ENCODE assay signal across 11 cellular contexts in the genomic region with DNA sequence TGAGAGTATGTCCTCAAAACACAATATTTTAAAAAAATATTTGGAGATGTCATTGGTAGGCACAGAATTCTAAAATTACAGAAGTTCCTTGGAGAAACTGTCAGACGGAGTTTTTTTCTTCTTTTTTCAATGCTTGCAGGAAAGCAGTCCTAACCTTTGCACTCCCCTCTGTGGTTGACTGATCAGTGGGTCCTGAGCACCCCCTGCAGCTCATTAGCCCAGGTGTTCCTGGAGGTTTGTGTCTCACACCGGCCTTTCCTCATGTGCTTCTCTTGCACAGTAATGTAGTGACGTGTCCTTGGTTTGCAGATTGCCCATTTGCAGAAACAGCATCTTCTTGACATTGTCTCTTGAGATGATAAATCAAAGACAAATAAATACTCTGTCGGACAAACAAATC.
DNase-seq lines count a peak whose midpoint lies in the region; ATAC-seq and TF ChIP-seq lines count a peak whose summit lies in the region.
"Had no signal": no experiment of that assay in that cellular context is flagged by ENCODE, and none has a peak within 500 bp of the region (broad histone marks: within the 10 kb centered on the region; RNA-seq: fewer than 3 reads in every experiment).

No MANE protein-coding gene starts in this region.

- POLR2A ChIA-PET in activated B cell treated with CpG ODN at 0.5 μM for 24 hours (lab: Charles Lee): interaction anchor here (0.5 to 1.6 kb wide), 3 partner anchors 102 to 177 kb away, joined by 3 to 6 read pairs (median 4); no protein-coding TSS in a partner anchor

- no peaks in the 10 kb centered on the region for H3K9me3 Mint-ChIP-seq in activated B cell treated with CpG ODN at 0.5 μM for 24 hours
- H3K9me3 Mint-ChIP-seq in stimulated activated effector memory CD8-positive, alpha-beta T cell treated with anti-CD3 and anti-CD28 coated beads, Interleukin-12 subunit alpha, Interleukin-12 subunit beta, amount 100 ng/mL, for 72 hours: no peaks in the 10 kb centered on the region

- ATAC-seq in activated B cell treated with CpG ODN at 0.5 μM for 24 hours (ENCODE audit: low read depth): peak; percentile 82
- peak; percentile 93 for ATAC-seq in stimulated activated effector memory CD8-positive, alpha-beta T cell treated with anti-CD3 and anti-CD28 coated beads, Interleukin-12 subunit alpha, Interleukin-12 subunit beta, amount 100 ng/mL, for 72 hours

- no peak overlapping the region for H3K27ac Mint-ChIP-seq in activated B cell treated with CpG ODN at 0.5 μM for 24 hours
- H3K27ac Mint-ChIP-seq in stimulated activated effector memory CD8-positive, alpha-beta T cell treated with anti-CD3 and anti-CD28 coated beads, Interleukin-12 subunit alpha, Interleukin-12 subunit beta, amount 100 ng/mL, for 72 hours: no peak overlapping the region
- H3K27ac Mint-ChIP-seq: brain had no signal

- TF ChIP-seq CTCF in activated B cell treated with CpG ODN at 0.5 μM for 24 hours (IDR thresholded peaks at IDR 0.05) (no peak), foreskin fibroblast (IDR thresholded peaks at IDR 0.05; ENCODE audit: low read depth, low read length) (no peak)

- no peak overlapping the region for H3K4me3 Mint-ChIP-seq in activated B cell treated with CpG ODN at 0.5 μM for 24 hours
- no peak overlapping the region for H3K4me3 Mint-ChIP-seq in stimulated activated effector memory CD8-positive, alpha-beta T cell treated with anti-CD3 and anti-CD28 coated beads, Interleukin-12 subunit alpha, Interleukin-12 subunit beta, amount 100 ng/mL, for 72 hours
- H3K4me3 Mint-ChIP-seq: brain, neural crest cell had no signal

- no peaks in the 10 kb centered on the region for H3K36me3 Mint-ChIP-seq in activated B cell treated with CpG ODN at 0.5 μM for 24 hours (ENCODE audit: low read depth)
- H3K36me3 Mint-ChIP-seq in stimulated activated effector memory CD8-positive, alpha-beta T cell treated with anti-CD3 and anti-CD28 coated beads, Interleukin-12 subunit alpha, Interleukin-12 subunit beta, amount 100 ng/mL, for 72 hours: no peaks in the 10 kb centered on the region
- H3K36me3 Mint-ChIP-seq: brain had no signal

- no peaks in the 10 kb centered on the region for H3K27me3 Mint-ChIP-seq in activated B cell treated with CpG ODN at 0.5 μM for 24 hours
- H3K27me3 Mint-ChIP-seq: brain had no signal

- peaks cover 4% of the 10 kb centered on the region for H3K4me1 Mint-ChIP-seq in activated B cell treated with CpG ODN at 0.5 μM for 24 hours
- H3K4me1 Mint-ChIP-seq in stimulated activated effector memory CD8-positive, alpha-beta T cell treated with anti-CD3 and anti-CD28 coated beads, Interleukin-12 subunit alpha, Interleukin-12 subunit beta, amount 100 ng/mL, for 72 hours: peaks cover 7% of the 10 kb centered on the region
- H3K4me1 Mint-ChIP-seq: brain, neural crest cell had no signal

- CTCF ChIA-PET in activated B cell treated with CpG ODN at 0.5 μM for 24 hours (lab: Charles Lee): interaction anchor here (0.9 kb wide), 1 partner anchor 184 kb away, joined by 3 read pairs; no protein-coding TSS in a partner anchor

- DNase-seq in DMS53 (lab: John Stamatoyannopoulos, UW) (peak; percentile 1), DMS53 treated with DMSO at 0.1 percent for 48 hours (lab: John Stamatoyannopoulos, UW; ENCODE audit: unreplicated experiment) (no peak), activated B cell treated with CpG ODN at 0.5 μM for 24 hours (peak; percentile 24), inferior parietal cortex (ENCODE audit: extremely low spot score) (no peak), foreskin fibroblast (no peak), globus pallidus (ENCODE audit: low spot score) (no peak)
- peak; percentile 43 for DNase-seq in effector CD8-positive, alpha-beta T cell (lab: John Stamatoyannopoulos, UW)
- DNase-seq in stimulated activated effector memory CD8-positive, alpha-beta T cell treated with anti-CD3 and anti-CD28 coated beads, Interleukin-12 subunit alpha, Interleukin-12 subunit beta, amount 100 ng/mL, for 72 hours (ENCODE audit: low spot score in 2 of 2): peak; percentile 39 to 77
- DNase-seq: 8988T had no signal

- intact Hi-C loops in activated B cell treated with CpG ODN at 0.5 μM for 24 hours (cut with micrococcal nuclease): loop anchor here (5.0 kb wide), 1 partner anchor 502 kb away; no protein-coding TSS in a partner anchor

- no peak overlapping the region for H3K4me3 ChIP-seq in foreskin fibroblast (ENCODE audit: low read depth in 1 of 2, low read length in 2 of 2)

Comparison
In these comparisons a context has a peak if more than half of its experiments do, and no peak if none do; other contexts are left out.
1. DNase-seq: peak in DMS53 (single experiment), activated B cell treated with CpG ODN at 0.5 μM for 24 hours (single experiment), effector CD8-positive, alpha-beta T cell (single experiment) and stimulated activated effector memory CD8-positive, alpha-beta T cell treated with anti-CD3 and anti-CD28 coated beads, Interleukin-12 subunit alpha, Interleukin-12 subunit beta, amount 100 ng/mL, for 72 hours (2 of 2); none in DMS53 treated with DMSO at 0.1 percent for 48 hours (single experiment), inferior parietal cortex (single experiment), foreskin fibroblast (0 of 2) and globus pallidus (single experiment).